35 cellular contexts compared by ENCODE assay signal in genomic region chrX:48831136-48831908, GRCh38. TPM values are rescaled to one million over a fixed set of nuclear protein-coding genes. Genes with fewer than 3 reads are reported as not detected.
A peak's percentile ranks its signal among the peaks of the same experiment; 100 is the strongest.
DNase-seq lines count a peak whose midpoint lies in the region; ATAC-seq and TF ChIP-seq lines count a peak whose summit lies in the region.
"Had no signal": no experiment of that assay in that cellular context is flagged by ENCODE, and none has a peak within 500 bp of the region (broad histone marks: within the 10 kb centered on the region; RNA-seq: fewer than 3 reads in every experiment).

No MANE protein-coding gene starts in this region.

- BruUV-seq in mammary epithelial cell (replicated peaks; lab: Mats Ljungman, UMichigan): TSS peak; percentile 22
- BruUV-seq in MCF 10A (replicated peaks; lab: Mats Ljungman, UMichigan): no TSS peak

- TF ChIP-seq POLR2A in suprapubic skin (IDR thresholded peaks at IDR 0.05): no peak

- ATAC-seq in T-helper 17 cell: no peak
- ATAC-seq: activated CD4-positive, alpha-beta T cell treated with anti-CD3 and anti-CD28 coated beads for 36 hours; activated CD8-positive, alpha-beta T cell treated with anti-CD3 and anti-CD28 coated beads for 36 hours; esophagus mucosa; left cardiac atrium; sciatic nerve had no signal

- peaks cover 7% of the 10 kb centered on the region for H3K4me1 ChIP-seq in mammary epithelial cell (ENCODE audit: insufficient read depth, low read length)
- no peaks in the 10 kb centered on the region for H3K4me1 ChIP-seq in iPS-18a (ENCODE audit: control insufficient read depth, low read depth, low read length)
- H3K4me1 ChIP-seq in suprapubic skin: peaks cover 6% of the 10 kb centered on the region
- H3K4me1 ChIP-seq in CD4-positive, alpha-beta memory T cell (ENCODE audit: insufficient read depth, low read length): peaks cover 11% of the 10 kb centered on the region
- H3K4me1 ChIP-seq: prostate gland had no signal

- TF ChIP-seq CTCF in mammary epithelial cell (conservative IDR thresholded peaks at IDR 0.05 in 1 of 2, IDR thresholded peaks at IDR 0.05 in 1 of 2; ENCODE audit: extremely low read depth in 1 of 2, insufficient read depth in 1 of 2, low read depth in 1 of 2, low read length in 2 of 2) (no peak), MCF 10A (IDR thresholded peaks at IDR 0.05; ENCODE audit: unreplicated experiment) (no peak), suprapubic skin (IDR thresholded peaks at IDR 0.05) (no peak), RWPE1 (conservative IDR thresholded peaks at IDR 0.05; ENCODE audit: low read depth) (no peak)

- no peaks in the 10 kb centered on the region for H3K36me3 ChIP-seq in mammary epithelial cell (ENCODE audit: insufficient read depth, low read length)
- no peaks in the 10 kb centered on the region for H3K36me3 ChIP-seq in iPS-18a (ENCODE audit: control insufficient read depth, low read depth, low read length)
- no peaks in the 10 kb centered on the region for H3K36me3 ChIP-seq in suprapubic skin
- no peaks in the 10 kb centered on the region for H3K36me3 ChIP-seq in CD4-positive, alpha-beta memory T cell (ENCODE audit: insufficient read depth, low read length)
- H3K36me3 ChIP-seq: neutrophil, prostate gland had no signal

- no peaks in the 10 kb centered on the region for H4K20me1 ChIP-seq in mammary epithelial cell (ENCODE audit: insufficient read depth, low read length)

- H3K27ac ChIP-seq in mammary epithelial cell (ENCODE audit: insufficient read depth, low read depth, low read length) (no peak overlapping the region), iPS-18a (ENCODE audit: low read length) (no peak overlapping the region), suprapubic skin (no peak overlapping the region), RWPE1 (no peak overlapping the region)
- H3K27ac ChIP-seq in CD4-positive, alpha-beta memory T cell (ENCODE audit: low read depth, low read length): no peak overlapping the region
- H3K27ac ChIP-seq: C4-2B, neutrophil, prostate gland, tibial nerve had no signal

- POLR2A ChIA-PET in MCF 10A (lab: Yijun Ruan, JAX) (no interaction called here), RWPE1 (lab: Yijun Ruan, JAX; ENCODE audit: low non-redundant PET) (no interaction called here)
- POLR2A ChIA-PET in CD4-positive, alpha-beta memory T cell (lab: Charles Lee; ENCODE audit: partially characterized antibody): interaction anchor here (1.7 kb wide), 1 partner anchor 66 kb away, joined by 3 read pairs; the partner anchor contains the start of genes PQBP1 and TIMM17B

- TF ChIP-seq EP300 in suprapubic skin (IDR thresholded peaks at IDR 0.05): no peak

- H3K4me1 Mint-ChIP-seq in MCF 10A (ENCODE audit: insufficient read depth, unreplicated experiment) (peaks cover 8% of the 10 kb centered on the region), T-helper 17 cell (peaks cover 15% of the 10 kb centered on the region)
- peaks cover 10 to 25% (median 13%) of the 10 kb centered on the region in 4 donors for H3K4me1 Mint-ChIP-seq in CD4-positive, alpha-beta memory T cell

- peaks cover 4% of the 10 kb centered on the region for H3K9me3 ChIP-seq in mammary epithelial cell (replicated peaks; ENCODE audit: insufficient read depth, low read length)
- no peaks in the 10 kb centered on the region for H3K9me3 ChIP-seq in T-helper 17 cell (ENCODE audit: control insufficient read depth, low read length, poor library complexity, severe bottlenecking)
- H3K9me3 ChIP-seq in iPS-18a (ENCODE audit: control insufficient read depth, low read depth, low read length): no peaks in the 10 kb centered on the region
- no peaks in the 10 kb centered on the region for H3K9me3 ChIP-seq in suprapubic skin
- H3K9me3 ChIP-seq in CD4-positive, alpha-beta memory T cell (ENCODE audit: control insufficient read depth in 1 of 2, low read length in 2 of 2): no peaks in the 10 kb centered on the region
- H3K9me3 ChIP-seq: neutrophil, prostate gland, tibial nerve had no signal

- no peak overlapping the region for H3K9ac ChIP-seq in mammary epithelial cell (ENCODE audit: insufficient read depth, low read length)
- no peak overlapping the region for H3K9ac ChIP-seq in iPS-18a (ENCODE audit: low read length)

- 49% methylated on average over 7 of the region's 58 CpGs for WGBS in mammary epithelial cell (ENCODE audit: low coverage, missing lambda C conversion rate)
- 46% methylated on average over 26 of the region's 58 CpGs for WGBS in suprapubic skin

- dilution Hi-C loops in mammary epithelial cell (cut with HindIII; ENCODE audit: low sequenced_read_pairs): loop anchor here (5.0 kb wide), 2 partner anchors 39 to 76 kb away; no protein-coding TSS in a partner anchor

- H3K79me2 ChIP-seq in mammary epithelial cell (ENCODE audit: insufficient read depth, low read length): no peaks in the 10 kb centered on the region

- H3K27ac Mint-ChIP-seq in MCF 10A (ENCODE audit: low read depth, unreplicated experiment) (no peak overlapping the region), T-helper 17 cell (no peak overlapping the region)
- no peak overlapping the region for H3K27ac Mint-ChIP-seq in CD4-positive, alpha-beta memory T cell
- H3K27ac Mint-ChIP-seq: activated CD4-positive, alpha-beta T cell treated with anti-CD3 and anti-CD28 coated beads for 36 hours; activated CD8-positive, alpha-beta T cell treated with anti-CD3 and anti-CD28 coated beads for 36 hours; activated T-helper 1 cell treated with anti-CD3 and anti-CD28 coated beads, Interleukin-12 subunit alpha, Interleukin-12 subunit beta, Interleukin-2, Interleukin-4 antibody, amounts not matched to agents 30 ng/mL and 10 ng/mL and 1 ng/mL, durations not matched to agents 14 hours and 24 hours and 36 hours; immature natural killer cell had no signal

- H3K27me3 ChIP-seq in mammary epithelial cell (ENCODE audit: insufficient read depth, low read length) (no peaks in the 10 kb centered on the region), iPS-18a (ENCODE audit: control insufficient read depth, insufficient read depth, low read length) (peaks cover 65% of the 10 kb centered on the region), suprapubic skin (peaks cover 25% of the 10 kb centered on the region)
- no peaks in the 10 kb centered on the region for H3K27me3 ChIP-seq in CD4-positive, alpha-beta memory T cell (ENCODE audit: insufficient read depth, low read length)

- H3K4me2 ChIP-seq in mammary epithelial cell (ENCODE audit: insufficient read depth, low read depth, low read length): no peak overlapping the region

- H3K27me3 Mint-ChIP-seq in MCF 10A (ENCODE audit: insufficient read depth, unreplicated experiment): no peaks in the 10 kb centered on the region
- H3K27me3 Mint-ChIP-seq in T-helper 17 cell: peaks cover 11% of the 10 kb centered on the region
- H3K27me3 Mint-ChIP-seq in CD4-positive, alpha-beta memory T cell: peaks cover 18 to 23% of the 10 kb centered on the region in 2 donors

- CTCF ChIA-PET in mammary epithelial cell (lab: Charles Lee; ENCODE audit: low non-redundant PET): no interaction called here
- CTCF ChIA-PET in MCF 10A (lab: Yijun Ruan, JAX): interaction anchor here (0.6 kb wide), 1 partner anchor 9 kb away, joined by 3 read pairs; no protein-coding TSS in a partner anchor
- CTCF ChIA-PET in RWPE1 (lab: Yijun Ruan, JAX): no interaction called here
- CTCF ChIA-PET in CD4-positive, alpha-beta memory T cell (lab: Charles Lee; ENCODE audit: partially characterized antibody): no interaction called here

- H3K4me3 ChIP-seq in mammary epithelial cell (replicated peaks in 1 of 3; ENCODE audit: insufficient read depth in 1 of 3, low read depth in 2 of 3, low read length in 3 of 3): no peak overlapping the region
- peak overlapping the region; percentile 51 for H3K4me3 ChIP-seq in iPS-18a (ENCODE audit: low read length)
- peak overlapping the region; percentile 24 for H3K4me3 ChIP-seq in suprapubic skin
- no peak overlapping the region for H3K4me3 ChIP-seq in CD4-positive, alpha-beta memory T cell (ENCODE audit: low read length in 2 of 2)
- H3K4me3 ChIP-seq: lung, prostate gland had no signal

- H3K9me3 Mint-ChIP-seq in MCF 10A (ENCODE audit: unreplicated experiment): peaks cover 3% of the 10 kb centered on the region
- H3K9me3 Mint-ChIP-seq in CD4-positive, alpha-beta memory T cell: peaks cover 0 to 4% (median 0%) of the 10 kb centered on the region in 8 donors
- H3K9me3 Mint-ChIP-seq: activated CD8-positive, alpha-beta T cell treated with anti-CD3 and anti-CD28 coated beads for 36 hours; activated T-helper 1 cell treated with anti-CD3 and anti-CD28 coated beads, Interleukin-12 subunit alpha, Interleukin-12 subunit beta, Interleukin-2, Interleukin-4 antibody, amounts not matched to agents 30 ng/mL and 10 ng/mL and 1 ng/mL, durations not matched to agents 14 hours and 24 hours and 36 hours; immature natural killer cell had no signal

- no peak for DNase-seq in mammary epithelial cell
- no peak for DNase-seq in MCF 10A (ENCODE audit: unreplicated experiment)
- no peak for DNase-seq in T-helper 17 cell
- DNase-seq in suprapubic skin (ENCODE audit: low spot score in 2 of 2): no peak
- DNase-seq in RWPE1 (ENCODE audit: low spot score): no peak
- no peak for DNase-seq in posterior vena cava (ENCODE audit: low spot score)
- DNase-seq in CD4-positive, alpha-beta memory T cell: no peak
- DNase-seq: 8988T; activated CD4-positive, alpha-beta T cell treated with anti-CD3 and anti-CD28 coated beads for 36 hours; activated CD8-positive, alpha-beta memory T cell treated with anti-CD3 and anti-CD28 coated beads, Interleukin-2, amount 50 U/mL, for 48 hours; activated CD8-positive, alpha-beta T cell treated with anti-CD3 and anti-CD28 coated beads for 36 hours; activated naive CD4-positive, alpha-beta T cell treated with Interleukin-2 at 50 U/mL for 16 hours; cortex of kidney; DMS79 treated with DMSO at 0.1 percent for 48 hours; immature natural killer cell; left cardiac atrium; NCI-H1417; NCI-H2029; NCI-H510A treated with DMSO at 0.1 percent for 48 hours; OCI-M1; stimulated activated CD4-positive, alpha-beta T cell treated with anti-CD3 and anti-CD28 coated beads, Interleukin-4, amount 100 ng/mL, for 1 hour had no signal

- H3K36me3 Mint-ChIP-seq in MCF 10A (ENCODE audit: insufficient read depth, unreplicated experiment): no peaks in the 10 kb centered on the region
- H3K36me3 Mint-ChIP-seq in T-helper 17 cell (ENCODE audit: low read depth): no peaks in the 10 kb centered on the region
- H3K36me3 Mint-ChIP-seq in CD4-positive, alpha-beta memory T cell: no peaks in the 10 kb centered on the region

- in situ Hi-C loops in mammary epithelial cell (cut with MboI; ENCODE audit: low sequenced_read_pairs in 2 of 2): no loop called here

- intact Hi-C loops in mammary epithelial cell (cut with micrococcal nuclease) (no loop called here), MCF 10A (cut with micrococcal nuclease) (no loop called here), posterior vena cava (cut with DNase I) (no loop called here)
- intact Hi-C loops in CD4-positive, alpha-beta memory T cell (cut with micrococcal nuclease): no loop called here

- H3K4me3 Mint-ChIP-seq in MCF 10A (ENCODE audit: unreplicated experiment): no peak overlapping the region
- H3K4me3 Mint-ChIP-seq in T-helper 17 cell: peak overlapping the region; percentile 5
- H3K4me3 Mint-ChIP-seq in CD4-positive, alpha-beta memory T cell: peak overlapping the region in 2 of 8 donors; percentile 10 to 22
- H3K4me3 Mint-ChIP-seq: activated CD4-positive, alpha-beta T cell treated with anti-CD3 and anti-CD28 coated beads for 36 hours; activated CD8-positive, alpha-beta T cell treated with anti-CD3 and anti-CD28 coated beads for 36 hours; activated T-helper 1 cell treated with anti-CD3 and anti-CD28 coated beads, Interleukin-12 subunit alpha, Interleukin-12 subunit beta, Interleukin-2, Interleukin-4 antibody, amounts not matched to agents 30 ng/mL and 10 ng/mL and 1 ng/mL, durations not matched to agents 14 hours and 24 hours and 36 hours; immature natural killer cell had no signal

- H2AFZ ChIP-seq in mammary epithelial cell (ENCODE audit: low read depth, low read length): no peak overlapping the region

RNA-seq across cellular contexts. Expression of gene PCSK1N, which starts 4.1 kb away (rescaled TPM):
- total RNA-seq in mammary epithelial cell (10 to 100 TPM; 16.5 to 36.4 TPM), MCF 10A (2022) (5.0 and 6.3 TPM in 2 replicates), T-helper 17 cell (10 to 100 TPM in 1 of 2 donors, 1 to 10 TPM in 1; 9.6 to 14.2 TPM), suprapubic skin (1 to 10 TPM; 1.5 to 9.0 (median 2.4) TPM), posterior vena cava (1 to 10 TPM in 1 of 2 donors, under 1 TPM in 1; 0.52 to 2.4 TPM)
- polyA plus RNA-seq in mammary epithelial cell: 3.3 TPM
- 1.0 TPM for polyA minus RNA-seq in mammary epithelial cell
- 1 to 10 TPM; 6.4 to 8.5 TPM for total RNA-seq in CD4-positive, alpha-beta memory T cell
- 10 to 100 TPM in 1 of 2 donors, 1 to 10 TPM in 1; 4.6 to 15.3 TPM for polyA plus RNA-seq in CD4-positive, alpha-beta memory T cell
- total RNA-seq: fibroblast of villous mesenchyme had no signal

RNA-seq across cellular contexts. Expression of gene ERAS, which starts 5.0 kb away (rescaled TPM):
- not detected for total RNA-seq in mammary epithelial cell
- not detected for polyA plus RNA-seq in mammary epithelial cell
- polyA minus RNA-seq in mammary epithelial cell: not detected
- total RNA-seq in MCF 10A (2022): 0.25 TPM in 1 of 2 replicates, not detected in the other
- total RNA-seq in T-helper 17 cell: not detected
- total RNA-seq in suprapubic skin: not detected
- total RNA-seq in posterior vena cava: not detected
- total RNA-seq in CD4-positive, alpha-beta memory T cell: not detected
- polyA plus RNA-seq in CD4-positive, alpha-beta memory T cell: not detected
- total RNA-seq: activated CD4-positive, alpha-beta T cell treated with anti-CD3 and anti-CD28 coated beads for 36 hours; activated CD8-positive, alpha-beta T cell treated with anti-CD3 and anti-CD28 coated beads for 36 hours; activated T-helper 1 cell treated with anti-CD3 and anti-CD28 coated beads, Interleukin-12 subunit alpha, Interleukin-12 subunit beta, Interleukin-2, Interleukin-4 antibody, amounts not matched to agents 30 ng/mL and 10 ng/mL and 1 ng/mL, durations not matched to agents 14 hours and 24 hours and 36 hours; cardiac septum; esophagus mucosa; fibroblast of villous mesenchyme; H4; left cardiac atrium; lung; prostate gland; T-helper 1 cell treated with Interleukin-12 subunit alpha and Interleukin-12 subunit beta and Interleukin-4 antibody, amounts not matched to agents 30 ng/mL and 1 ng/mL, for 36 hours; tibial nerve had no signal
- polyA plus RNA-seq: immature natural killer cell had no signal

RNA-seq across cellular contexts. Expression of gene HDAC6, which starts 29.5 kb away (rescaled TPM):
- total RNA-seq in mammary epithelial cell (10 to 100 TPM; 33.5 to 40.6 TPM), MCF 10A (2022) (45.1 and 53.2 TPM in 2 replicates), T-helper 17 cell (10 to 100 TPM; 83.4 to 84.4 TPM), suprapubic skin (100 to 1,000 TPM in 1 of 4 donors, 10 to 100 TPM in 3; 67.3 to 129 (median 93.2) TPM), posterior vena cava (10 to 100 TPM; 45.4 to 54.3 TPM)
- polyA plus RNA-seq in mammary epithelial cell: 16.8 TPM
- polyA minus RNA-seq in mammary epithelial cell: 24.0 TPM
- 100 to 1,000 TPM; 121 to 126 TPM for total RNA-seq in CD4-positive, alpha-beta memory T cell
- 10 to 100 TPM in 1 of 2 donors, 1 to 10 TPM in 1; 9.4 to 25.3 TPM for polyA plus RNA-seq in CD4-positive, alpha-beta memory T cell

RNA-seq across cellular contexts. Expression of gene GATA1, which starts 44.9 kb away (rescaled TPM):
- not detected for total RNA-seq in mammary epithelial cell
- polyA plus RNA-seq in mammary epithelial cell: not detected
- not detected for polyA minus RNA-seq in mammary epithelial cell
- total RNA-seq in MCF 10A (2022): not detected in 2 replicates
- total RNA-seq in T-helper 17 cell: 1 to 10 TPM in 1 of 2 donors, under 1 TPM in 1; 0.32 to 7.6 TPM
- total RNA-seq in suprapubic skin: not detected
- under 1 TPM in 1 of 2 donors, not detected in 1; 0.42 TPM for total RNA-seq in posterior vena cava
- not detected for total RNA-seq in CD4-positive, alpha-beta memory T cell
- polyA plus RNA-seq in CD4-positive, alpha-beta memory T cell: not detected
- total RNA-seq: activated CD4-positive, alpha-beta T cell treated with anti-CD3 and anti-CD28 coated beads for 36 hours; activated CD8-positive, alpha-beta T cell treated with anti-CD3 and anti-CD28 coated beads for 36 hours; activated T-helper 1 cell treated with anti-CD3 and anti-CD28 coated beads, Interleukin-12 subunit alpha, Interleukin-12 subunit beta, Interleukin-2, Interleukin-4 antibody, amounts not matched to agents 30 ng/mL and 10 ng/mL and 1 ng/mL, durations not matched to agents 14 hours and 24 hours and 36 hours; cardiac septum; esophagus mucosa; fibroblast of villous mesenchyme; H4; left cardiac atrium; prostate gland; SK-MEL-5; T-helper 1 cell treated with Interleukin-12 subunit alpha and Interleukin-12 subunit beta and Interleukin-4 antibody, amounts not matched to agents 30 ng/mL and 1 ng/mL, for 36 hours had no signal

Comparison
In these comparisons a context has a peak if more than half of its experiments do, and no peak if none do; other contexts are left out.
1. H3K4me3 ChIP-seq: peak in iPS-18a (single experiment) and suprapubic skin (single experiment); none in mammary epithelial cell (0 of 3) and CD4-positive, alpha-beta memory T cell (0 of 2).